10 cellular contexts compared by ENCODE assay signal in genomic region chr13:99363949-99364348, GRCh38. TPM values are rescaled to one million over a fixed set of nuclear protein-coding genes. Genes with fewer than 3 reads are reported as not detected.
A peak's percentile ranks its signal among the peaks of the same experiment; 100 is the strongest.
DNase-seq lines count a peak whose midpoint lies in the region; ATAC-seq, FAIRE-seq and TF ChIP-seq lines count a peak whose summit lies in the region.
"Had no signal": no experiment of that assay in that cellular context is flagged by ENCODE, and none has a peak within 500 bp of the region (broad histone marks: within the 10 kb centered on the region; RNA-seq: fewer than 3 reads in every experiment).

No MANE protein-coding gene starts in this region.

- no peaks in the 10 kb centered on the region for H3K4me1 ChIP-seq in body of pancreas

- no peak for TF ChIP-seq CTCF in body of pancreas (IDR thresholded peaks at IDR 0.05)

- ATAC-seq in GM18505 (IDR thresholded peaks at IDR 0.05; ENCODE audit: unreplicated experiment) = peak; percentile 40
- peak; percentile 38 for ATAC-seq in GM21367 (IDR thresholded peaks at IDR 0.05; ENCODE audit: unreplicated experiment)
- ATAC-seq in HG03025 (IDR thresholded peaks at IDR 0.05; ENCODE audit: low FRiP score, unreplicated experiment) = peak; percentile 54
- ATAC-seq in body of pancreas = no peak

- intact Hi-C loops in body of pancreas (cut with DNase I) = no loop called here

- no peaks in the 10 kb centered on the region for H3K36me3 ChIP-seq in body of pancreas (replicated peaks in 1 of 2; ENCODE audit: insufficient read depth in 1 of 2, low read depth in 2 of 2)

- peak; percentile 9 for FAIRE-seq in islet of Langerhans (lab: Jason Lieb, UNC)

- no peaks in the 10 kb centered on the region for H3K27me3 ChIP-seq in body of pancreas

- WGBS in body of pancreas, 2 donors = 63 to 66% methylated on average over 1 of the region's 1 CpG

- DNase-seq in body of pancreas (no peak), NCI-H2081 (lab: John Stamatoyannopoulos, UW) (no peak), NCI-H526 (lab: John Stamatoyannopoulos, UW) (no peak)
- DNase-seq: aorta, NCI-H345, T-helper 2 cell had no signal

- H3K4me3 ChIP-seq in body of pancreas = no peak overlapping the region

- no peak for TF ChIP-seq POLR2A in GM18505 (IDR thresholded peaks at IDR 0.05; ENCODE audit: borderline replicate concordance, extremely low read depth, insufficient read depth, insufficient read length)
- no peak for TF ChIP-seq POLR2A in body of pancreas (IDR thresholded peaks at IDR 0.05)

- no peaks in the 10 kb centered on the region for H3K9me3 ChIP-seq in body of pancreas

- H3K27ac ChIP-seq in body of pancreas = no peak overlapping the region

RNA-seq across cellular contexts. Expression of gene GPR183, which starts 56.8 kb away (rescaled TPM):
- total RNA-seq in body of pancreas = 1 to 10 TPM in 1 of 2 donors, not detected in 1; 3.6 TPM
